ENCODE assay signal across 9 cellular contexts in the genomic region with DNA sequence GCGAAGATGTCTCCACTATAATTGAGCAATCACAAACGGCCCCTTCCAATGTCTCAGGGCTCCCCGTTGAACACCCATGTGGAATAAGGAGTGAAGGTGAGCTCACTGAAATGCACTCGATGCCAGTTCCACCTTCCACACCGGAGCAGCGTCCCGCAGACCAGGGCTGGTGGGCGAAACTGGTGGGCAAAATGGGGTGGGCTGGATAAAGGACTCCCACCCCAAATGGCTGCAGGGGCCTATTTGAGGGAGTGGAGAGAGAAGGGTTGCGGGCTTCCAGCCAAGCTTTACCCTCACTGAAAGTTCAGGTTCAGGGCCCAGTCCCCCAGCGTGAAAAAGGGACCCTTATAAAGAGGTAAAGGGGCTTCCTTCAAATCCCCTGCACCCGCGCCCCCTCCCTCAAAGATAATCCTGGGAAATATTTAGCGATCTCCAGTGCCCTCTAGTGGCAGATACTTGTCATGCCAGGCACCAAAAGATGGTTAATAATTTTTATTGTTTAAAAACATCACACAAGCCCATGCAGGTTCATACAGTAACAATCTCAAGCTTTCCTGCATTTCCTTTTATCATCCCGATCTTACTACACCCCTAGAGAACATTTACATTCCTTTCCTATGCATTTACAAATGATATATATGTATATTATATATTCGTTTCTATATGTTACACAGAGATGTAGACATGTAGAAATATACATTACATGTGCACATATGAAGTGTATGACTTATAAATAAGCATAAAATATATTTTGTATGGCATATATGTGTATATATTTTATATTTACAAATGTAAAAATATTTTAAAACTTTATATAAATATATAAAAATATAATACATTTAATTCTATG. TPM values are rescaled to one million over a fixed set of nuclear protein-coding genes. Genes with fewer than 3 reads are reported as not detected.
DNase-seq lines count a peak whose midpoint lies in the region; ATAC-seq, FAIRE-seq and TF ChIP-seq lines count a peak whose summit lies in the region.
"Had no signal": no experiment of that assay in that cellular context is flagged by ENCODE, and none has a peak within 500 bp of the region (broad histone marks: within the 10 kb centered on the region; RNA-seq: fewer than 3 reads in every experiment).

No MANE protein-coding gene starts in this region.

- H3K27ac ChIP-seq in kidney (ENCODE audit: low read depth in 2 of 2, low read length in 2 of 2), result no peak overlapping the region
- no peak overlapping the region for H3K27ac ChIP-seq in vagina

- no peaks in the 10 kb centered on the region for H3K27me3 ChIP-seq in vagina

- no peaks in the 10 kb centered on the region for H3K36me3 Mint-ChIP-seq in activated T-cell treated with anti-CD3 and anti-CD28 coated beads, Interleukin-2, amount 50 U/mL, for 4 hours (ENCODE audit: insufficient read depth)

- H3K36me3 ChIP-seq in kidney (ENCODE audit: control insufficient read depth in 1 of 2, insufficient read depth in 2 of 2, low read length in 2 of 2) (no peaks in the 10 kb centered on the region), vagina (no peaks in the 10 kb centered on the region)

- peak; percentile 73 for TF ChIP-seq CTCF in kidney (IDR thresholded peaks at IDR 0.05; ENCODE audit: borderline replicate concordance, extremely low read depth, insufficient read depth)
- peak; percentile 24 to 60 (median 56) for TF ChIP-seq CTCF in vagina (IDR thresholded peaks at IDR 0.05)

- H3K4me3 Mint-ChIP-seq in activated T-cell treated with anti-CD3 and anti-CD28 coated beads, Interleukin-2, amount 50 U/mL, for 4 hours, result no peak overlapping the region

- H3K9me3 Mint-ChIP-seq in activated T-cell treated with anti-CD3 and anti-CD28 coated beads, Interleukin-2, amount 50 U/mL, for 4 hours, result no peaks in the 10 kb centered on the region

- H3K4me1 ChIP-seq in kidney (ENCODE audit: control insufficient read depth in 1 of 2, insufficient read depth in 1 of 2, low read depth in 1 of 2, low read length in 2 of 2), result no peaks in the 10 kb centered on the region
- no peaks in the 10 kb centered on the region for H3K4me1 ChIP-seq in vagina

- H3K9me3 ChIP-seq in kidney (ENCODE audit: control insufficient read depth in 1 of 2, low read length in 2 of 2) (no peaks in the 10 kb centered on the region), vagina (no peaks in the 10 kb centered on the region)

- ATAC-seq in activated T-cell treated with anti-CD3 and anti-CD28 coated beads, Interleukin-2, amount 50 U/mL, for 4 hours, result no peak

- DNase-seq in NCI-H446 (lab: John Stamatoyannopoulos, UW), result peak; percentile 11 to 13
- no peak for DNase-seq in NCI-H446 treated with DMSO at 0.1 percent for 48 hours (lab: John Stamatoyannopoulos, UW)
- DNase-seq in HuH-7 (ENCODE audit: low spot score), result peak; percentile 30
- DNase-seq in activated T-cell treated with anti-CD3 and anti-CD28 coated beads, Interleukin-2, amount 50 U/mL, for 4 hours, result peak; percentile 20
- DNase-seq in kidney, result no peak
- DNase-seq in vagina (ENCODE audit: extremely low spot score in 2 of 2), result no peak
- DNase-seq in mucosa of gallbladder (ENCODE audit: low spot score), result no peak
- no peak for DNase-seq in NCI-H226

- intact Hi-C loops in kidney (cut with DNase I) (no loop called here), vagina (cut with DNase I) (no loop called here)

- peaks cover 17% of the 10 kb centered on the region for H3K27me3 Mint-ChIP-seq in activated T-cell treated with anti-CD3 and anti-CD28 coated beads, Interleukin-2, amount 50 U/mL, for 4 hours (ENCODE audit: low read depth)

- no peak for TF ChIP-seq POLR2A in vagina (IDR thresholded peaks at IDR 0.05)

- peaks cover 6% of the 10 kb centered on the region for H3K4me1 Mint-ChIP-seq in activated T-cell treated with anti-CD3 and anti-CD28 coated beads, Interleukin-2, amount 50 U/mL, for 4 hours (ENCODE audit: low read depth)

- H3K9ac ChIP-seq in kidney (ENCODE audit: low read length in 2 of 2), result no peak overlapping the region

- H3K4me3 ChIP-seq in kidney (ENCODE audit: low read length in 2 of 2) (no peak overlapping the region), vagina (no peak overlapping the region)

- FAIRE-seq in kidney (lab: Jason Lieb, UNC), result peak; percentile 90

RNA-seq across cellular contexts. Expression of a gene that starts 58.2 kb away (rescaled TPM):
- total RNA-seq in activated T-cell treated with anti-CD3 and anti-CD28 coated beads, Interleukin-2, amount 50 U/mL, for 4 hours, result not detected
- total RNA-seq in kidney, result not detected
- polyA plus RNA-seq in kidney (ENCODE audit: insufficient read depth, low read depth, low replicate concordance), result not detected
- total RNA-seq in vagina, result not detected
- total RNA-seq in mucosa of gallbladder, result not detected
- total RNA-seq: skeletal muscle tissue had no signal

Comparison
In these comparisons a context has a peak if more than half of its experiments do, and no peak if none do; other contexts are left out.
1. DNase-seq: peak in NCI-H446 (2 of 2), HuH-7 (single experiment) and activated T-cell treated with anti-CD3 and anti-CD28 coated beads, Interleukin-2, amount 50 U/mL, for 4 hours (single experiment); none in NCI-H446 treated with DMSO at 0.1 percent for 48 hours (single experiment), kidney (single experiment), vagina (0 of 2), mucosa of gallbladder (single experiment) and NCI-H226 (single experiment).